Comparison of ENCODE assay signal across 17 cellular contexts in genomic region chr5:670396-671270, GRCh38. TPM values are rescaled to one million over a fixed set of nuclear protein-coding genes. Genes with fewer than 3 reads are reported as not detected.
DNase-seq lines count a peak whose midpoint lies in the region; ATAC-seq and TF ChIP-seq lines count a peak whose summit lies in the region.
"Had no signal": no experiment of that assay in that cellular context is flagged by ENCODE, and none has a peak within 500 bp of the region (broad histone marks: within the 10 kb centered on the region; RNA-seq: fewer than 3 reads in every experiment).

No MANE protein-coding gene starts in this region.

- no peak overlapping the region for H3K4me3 ChIP-seq in left lung
- H3K4me3 ChIP-seq in upper lobe of left lung, result no peak overlapping the region
- H3K4me3 ChIP-seq in colonic mucosa, result no peak overlapping the region
- H3K4me3 ChIP-seq: HAP-1, skin epidermis, thoracic aorta had no signal

- DNase-seq in Right ventricle myocardium superior (peak; percentile 39), left ventricle myocardium superior (no peak), RWPE1 (ENCODE audit: low spot score) (no peak), left lung (peak; percentile 30 to 77), upper lobe of left lung (peak; percentile 19 to 73), colonic mucosa (no peak)
- DNase-seq: activated gamma-delta T cell, DMS79 had no signal

- no peak overlapping the region for H3K9ac ChIP-seq in colonic mucosa (ENCODE audit: low read depth in 2 of 2, low read length in 2 of 2)
- H3K9ac ChIP-seq: KMS-11 had no signal

- POLR2A ChIA-PET in RWPE1 (lab: Yijun Ruan, JAX; ENCODE audit: low non-redundant PET), result no interaction called here

- CTCF ChIA-PET in RWPE1 (lab: Yijun Ruan, JAX), result interaction anchor here (0.5 to 1.9 kb wide), 10 partner anchors 13 to 275 kb away, joined by 3 to 8 read pairs (median 3); no protein-coding TSS in a partner anchor

- intact Hi-C loops in Right ventricle myocardium superior (cut with DNase I) (no loop called here), left ventricle myocardium superior (cut with micrococcal nuclease) (no loop called here), left lung (cut with DNase I) (loop anchor here in 1 of 2 donors (5.0 kb wide), 1 partner anchor 232 kb away; no protein-coding TSS in a partner anchor), colonic mucosa (cut with DNase I) (loop anchor here (2.0 kb wide), 1 partner anchor 234 kb away; no protein-coding TSS in a partner anchor)

- peak overlapping the region; percentile 93 for H3K27ac ChIP-seq in RWPE1
- H3K27ac ChIP-seq in left lung, result no peak overlapping the region
- no peak overlapping the region for H3K27ac ChIP-seq in upper lobe of left lung
- H3K27ac ChIP-seq in colonic mucosa, result no peak overlapping the region
- H3K27ac ChIP-seq: epithelial cell of prostate, gastrocnemius medialis, KMS-11, pancreas, thoracic aorta had no signal

- WGBS in upper lobe of left lung, 2 donors, result 74 to 77% methylated on average over 14 to 31 of the region's 33 CpGs

- no peak for TF ChIP-seq EP300 in upper lobe of left lung (IDR thresholded peaks at IDR 0.05)

- peaks cover 0 to 16% of the 10 kb centered on the region in 2 donors for H3K36me3 ChIP-seq in left lung
- peaks cover 0 to 12% (median 4%) of the 10 kb centered on the region in 4 donors for H3K36me3 ChIP-seq in upper lobe of left lung
- no peaks in the 10 kb centered on the region for H3K36me3 ChIP-seq in colonic mucosa
- H3K36me3 ChIP-seq: gastrocnemius medialis, pancreas, thoracic aorta had no signal

- H3K27me3 ChIP-seq in left lung (peaks cover 0 to 5% of the 10 kb centered on the region in 2 donors), upper lobe of left lung (no peaks in the 10 kb centered on the region), colonic mucosa (no peaks in the 10 kb centered on the region)
- H3K27me3 ChIP-seq: gastrocnemius medialis, pancreas had no signal

- peaks cover 22 to 30% of the 10 kb centered on the region in 2 donors for H3K4me1 ChIP-seq in left lung
- H3K4me1 ChIP-seq in upper lobe of left lung, result peaks cover 23 to 36% (median 32%) of the 10 kb centered on the region in 4 donors
- peaks cover 21% of the 10 kb centered on the region for H3K4me1 ChIP-seq in colonic mucosa

- no peaks in the 10 kb centered on the region for H3K9me3 ChIP-seq in left lung
- H3K9me3 ChIP-seq in upper lobe of left lung, result no peaks in the 10 kb centered on the region
- no peaks in the 10 kb centered on the region for H3K9me3 ChIP-seq in colonic mucosa
- H3K9me3 ChIP-seq: gastrocnemius medialis, HAP-1, pancreas, thoracic aorta had no signal

- ATAC-seq in Right ventricle myocardium superior (ENCODE audit: poor library complexity) (no peak), left ventricle myocardium superior (no peak), left lung (no peak), upper lobe of left lung (ENCODE audit: low FRiP score in 2 of 2) (no peak), HG03354 (IDR thresholded peaks at IDR 0.05; ENCODE audit: poor library complexity, severe bottlenecking, unreplicated experiment) (no peak), GM19452 (IDR thresholded peaks at IDR 0.05; ENCODE audit: unreplicated experiment) (no peak)

- no peak for TF ChIP-seq POLR2A in upper lobe of left lung (IDR thresholded peaks at IDR 0.05)

- TF ChIP-seq CTCF in RWPE1 (conservative IDR thresholded peaks at IDR 0.05; ENCODE audit: low read depth), result no peak
- no peak for TF ChIP-seq CTCF in left lung (IDR thresholded peaks at IDR 0.05)
- no peak for TF ChIP-seq CTCF in upper lobe of left lung (IDR thresholded peaks at IDR 0.05)
- no peak for TF ChIP-seq CTCF in colonic mucosa (IDR thresholded peaks at IDR 0.05)

RNA-seq across cellular contexts. Expression of gene TPPP, which starts 22.5 kb away (rescaled TPM):
- total RNA-seq in Right ventricle myocardium superior (39.7 TPM), left ventricle myocardium superior (34.8 TPM), left lung (10 to 100 TPM in 1 of 2 donors, 1 to 10 TPM in 1; 9.6 to 14.4 TPM), upper lobe of left lung (10 to 100 TPM; 14.3 to 42.7 (median 19.1) TPM), colonic mucosa (1 to 10 TPM; 1.7 to 4.0 TPM)

RNA-seq across cellular contexts. Expression of gene CEP72, which starts 58.5 kb away (rescaled TPM):
- total RNA-seq in Right ventricle myocardium superior (1.7 TPM), left ventricle myocardium superior (1.6 TPM), left lung (10 to 100 TPM in 1 of 2 donors, 1 to 10 TPM in 1; 5.5 to 13.1 TPM), upper lobe of left lung (10 to 100 TPM in 2 of 6 donors, 1 to 10 TPM in 4; 6.8 to 21.0 (median 9.4) TPM), colonic mucosa (10 to 100 TPM in 1 of 2 donors, 1 to 10 TPM in 1; 3.8 to 21.0 TPM)

Comparison
In these comparisons a context has a peak if more than half of its experiments do, and no peak if none do; other contexts are left out.
1. DNase-seq: peak in Right ventricle myocardium superior (single experiment), left lung (2 of 2) and upper lobe of left lung (2 of 2); none in left ventricle myocardium superior (single experiment), RWPE1 (single experiment) and colonic mucosa (single experiment).